Comparison of ENCODE assay signal across 12 cellular contexts in the genomic region with DNA sequence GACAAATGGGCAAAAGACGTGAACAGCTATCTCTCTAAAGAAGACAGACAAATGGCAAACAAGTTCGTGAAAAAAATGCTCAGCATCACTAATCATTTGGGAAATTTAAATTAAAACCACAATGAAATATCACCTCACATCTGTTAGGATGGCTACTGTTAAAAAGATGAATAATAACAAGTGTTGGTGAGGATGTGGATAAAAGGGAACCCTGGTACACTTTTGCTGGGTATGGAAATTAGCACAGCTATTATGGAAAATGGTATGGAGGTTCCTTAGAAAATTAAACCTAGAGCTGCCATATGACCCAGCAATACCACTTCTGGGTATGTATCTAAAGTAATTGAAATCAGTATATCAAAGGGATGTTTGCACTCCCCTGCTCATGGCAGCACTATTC. TPM values are rescaled to one million over a fixed set of nuclear protein-coding genes. Genes with fewer than 3 reads are reported as not detected.
"Had no signal": no experiment of that assay in that cellular context is flagged by ENCODE, and none has a peak within 500 bp of the region (broad histone marks: within the 10 kb centered on the region; RNA-seq: fewer than 3 reads in every experiment).

No MANE protein-coding gene starts in this region.

- H3K4me1 Mint-ChIP-seq: GM23338 had no signal

- ATAC-seq: GM23338, HepG2 had no signal

- H3K9ac ChIP-seq: KMS-11 had no signal

- H2AFZ ChIP-seq: GM23338 had no signal

- H3K27ac Mint-ChIP-seq: GM23338, HFFc6 had no signal

- H3K27ac ChIP-seq: HL-60, KMS-11 had no signal

- FAIRE-seq: HepG2 had no signal

- DNase-seq: H7, HFFc6, IMR-90, Karpas-422, KBM-7 had no signal

- H3K36me3 ChIP-seq: HAP-1 had no signal

- H3K4me3 Mint-ChIP-seq: GM23338, HFFc6 had no signal

- H3K4me3 ChIP-seq: GM23338, HAP-1 had no signal

- H3K9me3 ChIP-seq: HAP-1 had no signal

- H3K4me1 ChIP-seq: HAP-1 had no signal

- H3K4me2 ChIP-seq: GM23338, KMS-11 had no signal

RNA-seq across cellular contexts. Expression of a gene that starts 7.1 kb away (rescaled TPM):
- total RNA-seq: GM23338, H4, H7, HepG2, HFFc6, HT1080, IMR-90 had no signal
- polyA plus RNA-seq: GM23338, HepG2, IMR-90 had no signal

RNA-seq across cellular contexts. Expression of a gene that starts 42.3 kb away (rescaled TPM):
- total RNA-seq: GM23338, H7, HepG2, HFFc6, HT1080, IMR-90 had no signal
- polyA plus RNA-seq: GM23338, HepG2, IMR-90 had no signal

RNA-seq across cellular contexts. Expression of a gene that starts 44.8 kb away (rescaled TPM):
- total RNA-seq: GM23338, H4, H7, HepG2, HFFc6, HT1080, IMR-90 had no signal
- polyA plus RNA-seq: GM23338, HepG2, IMR-90 had no signal
